Comparison of ENCODE assay signal across 24 cellular contexts in the genomic region with DNA sequence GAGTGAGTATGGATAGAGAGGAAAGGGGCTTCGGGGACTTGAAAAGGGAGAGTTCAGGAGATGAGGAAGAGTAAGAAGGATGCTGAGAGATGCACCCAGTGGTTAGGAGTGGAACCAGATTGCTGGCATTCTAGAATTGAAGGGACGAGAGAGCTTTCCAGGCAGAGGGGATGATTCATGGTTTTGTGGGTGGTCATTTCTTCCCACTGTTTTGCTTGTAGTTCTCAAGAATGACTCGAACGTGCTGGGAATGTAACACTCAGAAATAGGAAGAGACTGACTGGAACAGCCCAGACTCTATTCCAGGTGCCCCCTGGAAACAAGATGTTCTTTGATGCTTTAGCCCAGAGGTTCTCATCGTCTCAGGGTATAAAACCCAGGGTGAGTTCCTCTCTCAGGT.
"Had no signal": no experiment of that assay in that cellular context is flagged by ENCODE, and none has a peak within 500 bp of the region (broad histone marks: within the 10 kb centered on the region; RNA-seq: fewer than 3 reads in every experiment).

No MANE protein-coding gene starts in this region.

- H3K4me3 ChIP-seq: coronary artery, esophagus muscularis mucosa, gastroesophageal sphincter, left ventricle myocardium inferior, lower lobe of right lung, mucosa of descending colon, neural progenitor cell, prostate gland, right atrium auricular region, smooth muscle cell, thyroid gland had no signal

- DNase-seq: dermis blood vessel endothelial cell; effector memory CD4-positive, alpha-beta T cell; foreskin keratinocyte; glutamatergic neuron; kidney; left colon; left ventricle myocardium inferior; lower lobe of right lung; mucosa of descending colon; naive B cell; stimulated activated CD4-positive, alpha-beta T cell treated with anti-CD3 and anti-CD28 coated beads, Interleukin-12 subunit alpha, Interleukin-12 subunit beta, amount 100 ng/mL, for 4 hours; stimulated activated CD4-positive, alpha-beta T cell treated with anti-CD3 and anti-CD28 coated beads, Interleukin-1b, Interleukin-23, amount 100 ng/mL, for 48 hours; stimulated activated CD4-positive, alpha-beta T cell treated with anti-CD3 and anti-CD28 coated beads, Interleukin-4, amount 100 ng/mL, for 1 hour; stimulated activated CD8-positive, alpha-beta memory T cell treated with anti-CD3 and anti-CD28 coated beads, Interleukin-4, amount 100 ng/mL, for 48 hours; stimulated activated naive CD4-positive, alpha-beta T cell; stimulated activated naive CD8-positive, alpha-beta T cell treated with anti-CD3 and anti-CD28 coated beads, Interleukin-15, amount 100 ng/mL, for 72 hours; thyroid gland had no signal

- H3K36me3 ChIP-seq: esophagus muscularis mucosa, gastroesophageal sphincter, left ventricle myocardium inferior, lower lobe of right lung, neural progenitor cell, prostate gland, right atrium auricular region, thyroid gland had no signal

- H3K4me1 ChIP-seq: esophagus muscularis mucosa, foreskin keratinocyte, gastroesophageal sphincter, left ventricle myocardium inferior, lower lobe of right lung, neural progenitor cell, prostate gland, right atrium auricular region had no signal

- H3K27ac ChIP-seq: coronary artery, esophagus muscularis mucosa, foreskin keratinocyte, gastroesophageal sphincter, left ventricle myocardium inferior, lower lobe of right lung, neural progenitor cell, prostate gland, right atrium auricular region, thyroid gland had no signal

- H3K27me3 ChIP-seq: esophagus muscularis mucosa, foreskin keratinocyte, gastroesophageal sphincter, neural progenitor cell, right atrium auricular region, thyroid gland had no signal

- H3K9me3 ChIP-seq: esophagus muscularis mucosa, gastroesophageal sphincter, left ventricle myocardium inferior, lower lobe of right lung, mucosa of descending colon, prostate gland, right atrium auricular region, thyroid gland had no signal
